ENCODE assay signal across 8 cellular contexts in genomic region chrX:71118985-71119535, GRCh38. TPM values are rescaled to one million over a fixed set of nuclear protein-coding genes. Genes with fewer than 3 reads are reported as not detected.
DNase-seq lines count a peak whose midpoint lies in the region; ATAC-seq, FAIRE-seq and TF ChIP-seq lines count a peak whose summit lies in the region.

No MANE protein-coding gene starts in this region.

- no peak for TF ChIP-seq CTCF in right atrium auricular region (IDR thresholded peaks at IDR 0.05)

- peak overlapping the region; percentile 68 for H3K27ac Mint-ChIP-seq in activated CD8-positive, alpha-beta memory T cell treated with anti-CD3 and anti-CD28 coated beads, Interleukin-2, amount 10 ng/mL, durations not matched to agents 7 days and 5 days
- H3K27ac Mint-ChIP-seq in activated CD8-positive, alpha-beta T cell treated with anti-CD3 and anti-CD28 coated beads, Interleukin-2, amount 10 ng/mL, durations not matched to agents 7 days and 5 days: peak overlapping the region; percentile 84

- H3K36me3 ChIP-seq in right atrium auricular region (peaks cover 35% of the 10 kb centered on the region), small intestine (ENCODE audit: control insufficient read depth in 2 of 2, insufficient read depth in 2 of 2, low read length in 2 of 2) (peaks cover 0 to 6% of the 10 kb centered on the region in 2 donors)

- peaks cover 24% of the 10 kb centered on the region for H3K36me3 Mint-ChIP-seq in activated CD8-positive, alpha-beta memory T cell treated with anti-CD3 and anti-CD28 coated beads, Interleukin-2, amount 10 ng/mL, durations not matched to agents 7 days and 5 days
- H3K36me3 Mint-ChIP-seq in activated CD8-positive, alpha-beta T cell treated with anti-CD3 and anti-CD28 coated beads, Interleukin-2, amount 10 ng/mL, durations not matched to agents 7 days and 5 days (ENCODE audit: low read depth): peaks cover 35% of the 10 kb centered on the region

- peaks cover 0 to 6% of the 10 kb centered on the region in 2 donors for H3K4me1 ChIP-seq in right atrium auricular region
- no peaks in the 10 kb centered on the region for H3K4me1 ChIP-seq in small intestine (ENCODE audit: control insufficient read depth in 2 of 2, insufficient read depth in 1 of 2, low read depth in 1 of 2, low read length in 1 of 2)

- no peaks in the 10 kb centered on the region for H3K27me3 Mint-ChIP-seq in activated CD8-positive, alpha-beta memory T cell treated with anti-CD3 and anti-CD28 coated beads, Interleukin-2, amount 10 ng/mL, durations not matched to agents 7 days and 5 days
- H3K27me3 Mint-ChIP-seq in activated CD8-positive, alpha-beta T cell treated with anti-CD3 and anti-CD28 coated beads, Interleukin-2, amount 10 ng/mL, durations not matched to agents 7 days and 5 days (ENCODE audit: low read depth): no peaks in the 10 kb centered on the region

- peaks cover 25% of the 10 kb centered on the region for H3K4me1 Mint-ChIP-seq in activated CD8-positive, alpha-beta memory T cell treated with anti-CD3 and anti-CD28 coated beads, Interleukin-2, amount 10 ng/mL, durations not matched to agents 7 days and 5 days
- H3K4me1 Mint-ChIP-seq in activated CD8-positive, alpha-beta T cell treated with anti-CD3 and anti-CD28 coated beads, Interleukin-2, amount 10 ng/mL, durations not matched to agents 7 days and 5 days (ENCODE audit: low read depth): peaks cover 27% of the 10 kb centered on the region

- H3K9me3 ChIP-seq in right atrium auricular region: no peaks in the 10 kb centered on the region
- H3K9me3 ChIP-seq in small intestine (ENCODE audit: control insufficient read depth, low read depth): no peaks in the 10 kb centered on the region

- WGBS in small intestine, 3 donors: 2 to 45% (median 13%) methylated on average over 9 to 17 of the region's 17 CpGs

- POLR2A ChIA-PET in activated CD8-positive, alpha-beta T cell treated with anti-CD3 and anti-CD28 coated beads, Interleukin-2, amount 10 ng/mL, durations not matched to agents 7 days and 5 days (lab: Charles Lee): interaction anchor here (0.7 to 4.5 kb wide), 16 partner anchors 9 to 553 kb away, joined by 3 to 58 read pairs (median 6); partner anchors contain the start of genes CXorf65, FOXO4, NONO and TAF1

- H3K27ac ChIP-seq in right atrium auricular region (peak overlapping the region; percentile 84 to 85), small intestine (ENCODE audit: low read depth in 1 of 2, low read length in 1 of 2) (peak overlapping the region in 1 of 2 donors; percentile 31)

- no peak for DNase-seq in activated CD8-positive, alpha-beta memory T cell treated with anti-CD3 and anti-CD28 coated beads, Interleukin-2, amount 10 ng/mL, durations not matched to agents 7 days and 5 days
- no peak for DNase-seq in activated CD8-positive, alpha-beta memory T cell treated with anti-CD3 and anti-CD28 coated beads for 24 hours
- no peak for DNase-seq in activated CD8-positive, alpha-beta T cell treated with anti-CD3 and anti-CD28 coated beads, Interleukin-2, amount 10 ng/mL, durations not matched to agents 7 days and 5 days
- DNase-seq in right atrium auricular region (ENCODE audit: low spot score): no peak
- no peak for DNase-seq in small intestine
- DNase-seq in COLO829 (ENCODE audit: low spot score): no peak
- no peak for DNase-seq in HPDE6-E6E7 (ENCODE audit: extremely low spot score)
- no peak for DNase-seq in UCSD-AML1 (lab: John Stamatoyannopoulos, UW; ENCODE audit: unreplicated experiment)

- peak overlapping the region; percentile 76 for H3K4me3 Mint-ChIP-seq in activated CD8-positive, alpha-beta memory T cell treated with anti-CD3 and anti-CD28 coated beads, Interleukin-2, amount 10 ng/mL, durations not matched to agents 7 days and 5 days
- H3K4me3 Mint-ChIP-seq in activated CD8-positive, alpha-beta T cell treated with anti-CD3 and anti-CD28 coated beads, Interleukin-2, amount 10 ng/mL, durations not matched to agents 7 days and 5 days: peak overlapping the region; percentile 77

- no peaks in the 10 kb centered on the region for H3K9me3 Mint-ChIP-seq in activated CD8-positive, alpha-beta memory T cell treated with anti-CD3 and anti-CD28 coated beads, Interleukin-2, amount 10 ng/mL, durations not matched to agents 7 days and 5 days (ENCODE audit: low read depth)
- no peaks in the 10 kb centered on the region for H3K9me3 Mint-ChIP-seq in activated CD8-positive, alpha-beta T cell treated with anti-CD3 and anti-CD28 coated beads, Interleukin-2, amount 10 ng/mL, durations not matched to agents 7 days and 5 days (ENCODE audit: insufficient read depth)

- H3K27me3 ChIP-seq in right atrium auricular region (no peaks in the 10 kb centered on the region), small intestine (ENCODE audit: control insufficient read depth in 2 of 2, insufficient read depth in 2 of 2, low read length in 2 of 2) (no peaks in the 10 kb centered on the region)

- CTCF ChIA-PET in activated CD8-positive, alpha-beta memory T cell treated with anti-CD3 and anti-CD28 coated beads, Interleukin-2, amount 10 ng/mL, durations not matched to agents 7 days and 5 days (lab: Charles Lee): interaction anchor here (1.1 to 1.4 kb wide), 4 partner anchors 10 to 149 kb away, joined by 3 to 5 read pairs (median 3); no protein-coding TSS in a partner anchor
- CTCF ChIA-PET in activated CD8-positive, alpha-beta T cell treated with anti-CD3 and anti-CD28 coated beads, Interleukin-2, amount 10 ng/mL, durations not matched to agents 7 days and 5 days (lab: Charles Lee): interaction anchor here (1.0 to 3.7 kb wide), 6 partner anchors 9 to 149 kb away, joined by 3 to 40 read pairs (median 7); no protein-coding TSS in a partner anchor

- ATAC-seq in activated CD8-positive, alpha-beta memory T cell treated with anti-CD3 and anti-CD28 coated beads, Interleukin-2, amount 10 ng/mL, durations not matched to agents 7 days and 5 days: peak; percentile 14
- ATAC-seq in activated CD8-positive, alpha-beta T cell treated with anti-CD3 and anti-CD28 coated beads, Interleukin-2, amount 10 ng/mL, durations not matched to agents 7 days and 5 days: no peak

- FAIRE-seq in small intestine (lab: Jason Lieb, UNC): no peak

- H3K4me3 ChIP-seq in right atrium auricular region: peak overlapping the region; percentile 60 to 62
- H3K4me3 ChIP-seq in small intestine (ENCODE audit: low read depth in 1 of 2, low read length in 2 of 2): peak overlapping the region; percentile 60 to 65

RNA-seq across cellular contexts. Expression of gene MED12, which starts 0.7 kb away (rescaled TPM):
- total RNA-seq in activated CD8-positive, alpha-beta memory T cell treated with anti-CD3 and anti-CD28 coated beads, Interleukin-2, amount 10 ng/mL, durations not matched to agents 7 days and 5 days: 10 to 100 TPM; 45.9 to 62.2 TPM
- total RNA-seq in activated CD8-positive, alpha-beta T cell treated with anti-CD3 and anti-CD28 coated beads, Interleukin-2, amount 10 ng/mL, durations not matched to agents 7 days and 5 days: 10 to 100 TPM; 49.0 to 50.2 TPM
- 10 to 100 TPM; 14.8 to 25.5 TPM for total RNA-seq in right atrium auricular region
- 1 to 10 TPM; 4.3 to 9.6 (median 8.4) TPM for polyA plus RNA-seq in small intestine

RNA-seq across cellular contexts. Expression of gene IL2RG, which starts 7.7 kb away (rescaled TPM):
- 100 to 1,000 TPM; 370 to 512 TPM for total RNA-seq in activated CD8-positive, alpha-beta memory T cell treated with anti-CD3 and anti-CD28 coated beads, Interleukin-2, amount 10 ng/mL, durations not matched to agents 7 days and 5 days
- 100 to 1,000 TPM; 348 to 351 TPM for total RNA-seq in activated CD8-positive, alpha-beta T cell treated with anti-CD3 and anti-CD28 coated beads, Interleukin-2, amount 10 ng/mL, durations not matched to agents 7 days and 5 days
- 1 to 10 TPM in 1 of 2 donors, not detected in 1; 4.2 TPM for total RNA-seq in right atrium auricular region
- polyA plus RNA-seq in small intestine: 10 to 100 TPM; 11.2 to 30.0 (median 21.0) TPM

RNA-seq across cellular contexts. Expression of gene CXorf65, which starts 12.5 kb away (rescaled TPM):
- 10 to 100 TPM; 12.1 to 18.3 TPM for total RNA-seq in activated CD8-positive, alpha-beta memory T cell treated with anti-CD3 and anti-CD28 coated beads, Interleukin-2, amount 10 ng/mL, durations not matched to agents 7 days and 5 days
- total RNA-seq in activated CD8-positive, alpha-beta T cell treated with anti-CD3 and anti-CD28 coated beads, Interleukin-2, amount 10 ng/mL, durations not matched to agents 7 days and 5 days: 10 to 100 TPM; 12.7 to 17.6 TPM
- total RNA-seq in right atrium auricular region: not detected
- polyA plus RNA-seq in small intestine: 1 to 10 TPM in 2 of 3 donors, under 1 TPM in 1; 0.27 to 2.2 (median 2.2) TPM

RNA-seq across cellular contexts. Expression of gene FOXO4, which starts 23.4 kb away (rescaled TPM):
- total RNA-seq in activated CD8-positive, alpha-beta memory T cell treated with anti-CD3 and anti-CD28 coated beads, Interleukin-2, amount 10 ng/mL, durations not matched to agents 7 days and 5 days: 10 to 100 TPM; 14.6 to 15.1 TPM
- total RNA-seq in activated CD8-positive, alpha-beta T cell treated with anti-CD3 and anti-CD28 coated beads, Interleukin-2, amount 10 ng/mL, durations not matched to agents 7 days and 5 days: 10 to 100 TPM; 12.7 to 14.2 TPM
- total RNA-seq in right atrium auricular region: 10 to 100 TPM; 12.4 to 17.0 TPM
- 10 to 100 TPM; 11.5 to 15.1 (median 14.8) TPM for polyA plus RNA-seq in small intestine

RNA-seq across cellular contexts. Expression of gene NLGN3, which starts 25.6 kb away (rescaled TPM):
- total RNA-seq in activated CD8-positive, alpha-beta memory T cell treated with anti-CD3 and anti-CD28 coated beads, Interleukin-2, amount 10 ng/mL, durations not matched to agents 7 days and 5 days: 1 to 10 TPM in 1 of 2 experiments, under 1 TPM in 1; 0.87 to 1.3 TPM
- total RNA-seq in activated CD8-positive, alpha-beta T cell treated with anti-CD3 and anti-CD28 coated beads, Interleukin-2, amount 10 ng/mL, durations not matched to agents 7 days and 5 days: under 1 TPM; 0.74 to 0.83 TPM
- total RNA-seq in right atrium auricular region: under 1 TPM; 0.19 to 0.98 TPM
- under 1 TPM; 0.27 to 0.79 (median 0.45) TPM for polyA plus RNA-seq in small intestine

Comparison
In these comparisons a context has a peak if more than half of its experiments do, and no peak if none do; other contexts are left out.
1. RNA of gene IL2RG, which starts 7.7 kb away (total RNA-seq): 370 to 512 TPM in activated CD8-positive, alpha-beta memory T cell treated with anti-CD3 and anti-CD28 coated beads, Interleukin-2, amount 10 ng/mL, durations not matched to agents 7 days and 5 days and 348 to 351 TPM in activated CD8-positive, alpha-beta T cell treated with anti-CD3 and anti-CD28 coated beads, Interleukin-2, amount 10 ng/mL, durations not matched to agents 7 days and 5 days; 4.2 TPM in right atrium auricular region; every median in the first group is over 10 times any median in the second.
2. RNA of gene CXorf65, which starts 12.5 kb away (total RNA-seq): 12.1 to 18.3 TPM in activated CD8-positive, alpha-beta memory T cell treated with anti-CD3 and anti-CD28 coated beads, Interleukin-2, amount 10 ng/mL, durations not matched to agents 7 days and 5 days and 12.7 to 17.6 TPM in activated CD8-positive, alpha-beta T cell treated with anti-CD3 and anti-CD28 coated beads, Interleukin-2, amount 10 ng/mL, durations not matched to agents 7 days and 5 days; not detected in right atrium auricular region; every median in the first group is over 10 times any median in the second.